Comparison of ENCODE assay signal across 37 cellular contexts in genomic region chr1:208775841-208776240, GRCh38.
"Had no signal": no experiment of that assay in that cellular context is flagged by ENCODE, and none has a peak within 500 bp of the region (broad histone marks: within the 10 kb centered on the region; RNA-seq: fewer than 3 reads in every experiment).

No MANE protein-coding gene starts in this region.

- H3K4me3 ChIP-seq: adrenal gland, ascending aorta, cardiac muscle cell had no signal

- H3K36me3 Mint-ChIP-seq: activated naive CD8-positive, alpha-beta T cell treated with anti-CD3 and anti-CD28 coated beads for 36 hours had no signal

- H3K27me3 Mint-ChIP-seq: activated B cell treated with CpG ODN at 0.5 μM for 24 hours; activated CD4-positive, alpha-beta memory T cell treated with anti-CD3 and anti-CD28 coated beads, Interleukin-2, amount 10 ng/mL, durations not matched to agents 7 days and 5 days; activated CD4-positive, alpha-beta T cell treated with anti-CD3 and anti-CD28 coated beads, Interleukin-2, amount 10 ng/mL, durations not matched to agents 7 days and 5 days; brain; central memory CD8-positive, alpha-beta T cell had no signal

- FAIRE-seq: bronchial epithelial cell, TTC549 had no signal

- H3K4me1 Mint-ChIP-seq: activated B cell treated with CpG ODN at 0.5 μM for 24 hours; activated CD4-positive, alpha-beta memory T cell treated with anti-CD3 and anti-CD28 coated beads, Interleukin-2, amount 10 ng/mL, durations not matched to agents 7 days and 5 days; activated CD4-positive, alpha-beta T cell treated with anti-CD3 and anti-CD28 coated beads, Interleukin-2, amount 10 ng/mL, durations not matched to agents 7 days and 5 days; activated naive CD8-positive, alpha-beta T cell treated with anti-CD3 and anti-CD28 coated beads for 36 hours; activated T-helper 17 cell treated with anti-CD3 and anti-CD28 coated beads, Interleukin-2, amount 50 U/mL, for 72 hours; central memory CD8-positive, alpha-beta T cell had no signal

- H3K4me1 ChIP-seq: adrenal gland, ascending aorta had no signal

- H3K4me3 Mint-ChIP-seq: activated B cell treated with CpG ODN at 0.5 μM for 24 hours; activated CD4-positive, alpha-beta memory T cell treated with anti-CD3 and anti-CD28 coated beads, Interleukin-2, amount 10 ng/mL, durations not matched to agents 7 days and 5 days; activated CD4-positive, alpha-beta T cell treated with anti-CD3 and anti-CD28 coated beads, Interleukin-2, amount 10 ng/mL, durations not matched to agents 7 days and 5 days; activated naive CD4-positive, alpha-beta T cell treated with anti-CD3 and anti-CD28 coated beads for 36 hours; activated naive CD8-positive, alpha-beta T cell treated with anti-CD3 and anti-CD28 coated beads for 36 hours; activated T-cell treated with anti-CD3 and anti-CD28 coated beads, Interleukin-2, amount 50 U/mL, for 4 hours; activated T-cell treated with anti-CD3 and anti-CD28 coated beads, Interleukin-2, amount 50 U/mL, for 72 hours; activated T-helper 1 cell treated with anti-CD3 and anti-CD28 coated beads, Interleukin-12 subunit alpha, Interleukin-12 subunit beta, Interleukin-2, Interleukin-4 antibody, amounts not matched to agents 30 ng/mL and 10 ng/mL and 1 ng/mL, durations not matched to agents 14 hours and 24 hours and 36 hours; activated T-helper 17 cell treated with anti-CD3 and anti-CD28 coated beads, Interleukin-2, amount 50 U/mL, for 72 hours; brain; central memory CD8-positive, alpha-beta T cell; T-helper 1 cell treated with Interleukin-12 subunit alpha and Interleukin-12 subunit beta and Interleukin-4 antibody, amounts not matched to agents 30 μg/mL and 1 μg/mL, for 36 hours; T-helper 2 cell treated with Interferon-gamma antibody and Interleukin-4, amounts not matched to agents 5 μg/mL and 100 μg/mL, for 36 hours had no signal

- H3K36me3 ChIP-seq: adrenal gland, ascending aorta, cardiac muscle cell had no signal

- H3K27me3 ChIP-seq: adrenal gland, ascending aorta, cardiac muscle cell had no signal

- H3K27ac Mint-ChIP-seq: activated B cell treated with CpG ODN at 0.5 μM for 24 hours; activated CD4-positive, alpha-beta memory T cell treated with anti-CD3 and anti-CD28 coated beads, Interleukin-2, amount 10 ng/mL, durations not matched to agents 7 days and 5 days; activated CD4-positive, alpha-beta T cell treated with anti-CD3 and anti-CD28 coated beads, Interleukin-2, amount 10 ng/mL, durations not matched to agents 7 days and 5 days; activated naive CD4-positive, alpha-beta T cell treated with anti-CD3 and anti-CD28 coated beads for 36 hours; activated naive CD4-positive, alpha-beta T cell treated with anti-CD3 and anti-CD28 coated beads, Interleukin-2, amount 50 U/mL, for 72 hours; activated naive CD8-positive, alpha-beta T cell treated with anti-CD3 and anti-CD28 coated beads for 36 hours; activated T-cell treated with anti-CD3 and anti-CD28 coated beads, Interleukin-2, amount 50 U/mL, for 72 hours; activated T-helper 1 cell treated with anti-CD3 and anti-CD28 coated beads, Interleukin-12 subunit alpha, Interleukin-12 subunit beta, Interleukin-2, Interleukin-4 antibody, amounts not matched to agents 30 ng/mL and 10 ng/mL and 1 ng/mL, durations not matched to agents 14 hours and 24 hours and 36 hours; activated T-helper 17 cell treated with anti-CD3 and anti-CD28 coated beads, Interleukin-2, amount 50 U/mL, for 72 hours; brain; T-helper 1 cell treated with Interleukin-12 subunit alpha and Interleukin-12 subunit beta and Interleukin-4 antibody, amounts not matched to agents 30 μg/mL and 1 μg/mL, for 36 hours; T-helper 2 cell treated with Interferon-gamma antibody and Interleukin-4, amounts not matched to agents 5 μg/mL and 100 μg/mL, for 36 hours had no signal

- DNase-seq: activated B cell treated with CpG ODN at 0.5 μM for 24 hours; activated CD4-positive, alpha-beta memory T cell treated with anti-CD3 and anti-CD28 coated beads, Interleukin-2, amount 10 ng/mL, durations not matched to agents 7 days and 5 days; activated CD4-positive, alpha-beta T cell treated with anti-CD3 and anti-CD28 coated beads for 4 hours; activated CD4-positive, alpha-beta T cell treated with anti-CD3 and anti-CD28 coated beads, Interleukin-2, amount 10 ng/mL, durations not matched to agents 7 days and 5 days; activated CD4-positive, alpha-beta T cell treated with anti-CD3 and anti-CD28 coated beads, Interleukin-2, amount 50 U/mL, for 48 hours; activated CD4-positive, CD25-positive, alpha-beta regulatory T cell treated with anti-CD3 and anti-CD28 coated beads, Interleukin-2, amount 50 U/mL, for 72 hours; activated CD8-positive, alpha-beta memory T cell treated with anti-CD3 and anti-CD28 coated beads, Interleukin-2, amount 50 U/mL, for 4 hours; activated effector memory CD4-positive, alpha-beta T cell treated with anti-CD3 and anti-CD28 coated beads, Interleukin-2, amount 50 U/mL, for 16 hours; activated gamma-delta T cell treated with Interleukin-2 at 50 U/mL for 16 hours; activated naive CD4-positive, alpha-beta T cell; activated naive CD4-positive, alpha-beta T cell treated with anti-CD3 and anti-CD28 coated beads for 36 hours; activated naive CD4-positive, alpha-beta T cell treated with anti-CD3 and anti-CD28 coated beads, Interleukin-2, amount 50 U/mL, for 16 hours; activated naive CD8-positive, alpha-beta T cell treated with anti-CD3 and anti-CD28 coated beads for 36 hours; activated T-cell treated with anti-CD3 and anti-CD28 coated beads for 4 hours; activated T-cell treated with anti-CD3 and anti-CD28 coated beads, Interleukin-2, amount 50 U/mL, for 1 hour; activated T-cell treated with anti-CD3 and anti-CD28 coated beads, Interleukin-2, amount 50 U/mL, for 4 hours; activated T-cell treated with anti-CD3 and anti-CD28 coated beads, Interleukin-2, amount 50 U/mL, for 72 hours; adrenal gland; amygdala; anterior cingulate cortex; caudate nucleus; cerebellar nuclear complex; T-helper 1 cell; T-helper 2 cell; T-helper 9 cell had no signal

- ATAC-seq: activated naive CD4-positive, alpha-beta T cell treated with anti-CD3 and anti-CD28 coated beads, Interleukin-2, amount 50 U/mL, for 72 hours; activated T-cell treated with anti-CD3 and anti-CD28 coated beads, Interleukin-2, amount 50 U/mL, for 4 hours; activated T-cell treated with anti-CD3 and anti-CD28 coated beads, Interleukin-2, amount 50 U/mL, for 72 hours; activated T-helper 17 cell treated with anti-CD3 and anti-CD28 coated beads, Interleukin-2, amount 50 U/mL, for 72 hours had no signal

- H3K9me3 ChIP-seq: adrenal gland, ascending aorta had no signal

- H3K9me3 Mint-ChIP-seq: activated B cell treated with CpG ODN at 0.5 μM for 24 hours; activated CD4-positive, alpha-beta memory T cell treated with anti-CD3 and anti-CD28 coated beads, Interleukin-2, amount 10 ng/mL, durations not matched to agents 7 days and 5 days; activated CD4-positive, alpha-beta T cell treated with anti-CD3 and anti-CD28 coated beads, Interleukin-2, amount 10 ng/mL, durations not matched to agents 7 days and 5 days; activated naive CD4-positive, alpha-beta T cell treated with anti-CD3 and anti-CD28 coated beads for 36 hours; activated naive CD8-positive, alpha-beta T cell treated with anti-CD3 and anti-CD28 coated beads for 36 hours; activated T-cell treated with anti-CD3 and anti-CD28 coated beads, Interleukin-2, amount 50 U/mL, for 4 hours; activated T-helper 1 cell treated with anti-CD3 and anti-CD28 coated beads, Interleukin-12 subunit alpha, Interleukin-12 subunit beta, Interleukin-2, Interleukin-4 antibody, amounts not matched to agents 30 ng/mL and 10 ng/mL and 1 ng/mL, durations not matched to agents 14 hours and 24 hours and 36 hours; central memory CD8-positive, alpha-beta T cell; T-helper 1 cell treated with Interleukin-12 subunit alpha and Interleukin-12 subunit beta and Interleukin-4 antibody, amounts not matched to agents 30 μg/mL and 1 μg/mL, for 36 hours; T-helper 2 cell treated with Interferon-gamma antibody and Interleukin-4, amounts not matched to agents 5 μg/mL and 100 μg/mL, for 36 hours had no signal

- H3K27ac ChIP-seq: adrenal gland, ascending aorta, cardiac muscle cell, VCaP had no signal
